In the genomic region with DNA sequence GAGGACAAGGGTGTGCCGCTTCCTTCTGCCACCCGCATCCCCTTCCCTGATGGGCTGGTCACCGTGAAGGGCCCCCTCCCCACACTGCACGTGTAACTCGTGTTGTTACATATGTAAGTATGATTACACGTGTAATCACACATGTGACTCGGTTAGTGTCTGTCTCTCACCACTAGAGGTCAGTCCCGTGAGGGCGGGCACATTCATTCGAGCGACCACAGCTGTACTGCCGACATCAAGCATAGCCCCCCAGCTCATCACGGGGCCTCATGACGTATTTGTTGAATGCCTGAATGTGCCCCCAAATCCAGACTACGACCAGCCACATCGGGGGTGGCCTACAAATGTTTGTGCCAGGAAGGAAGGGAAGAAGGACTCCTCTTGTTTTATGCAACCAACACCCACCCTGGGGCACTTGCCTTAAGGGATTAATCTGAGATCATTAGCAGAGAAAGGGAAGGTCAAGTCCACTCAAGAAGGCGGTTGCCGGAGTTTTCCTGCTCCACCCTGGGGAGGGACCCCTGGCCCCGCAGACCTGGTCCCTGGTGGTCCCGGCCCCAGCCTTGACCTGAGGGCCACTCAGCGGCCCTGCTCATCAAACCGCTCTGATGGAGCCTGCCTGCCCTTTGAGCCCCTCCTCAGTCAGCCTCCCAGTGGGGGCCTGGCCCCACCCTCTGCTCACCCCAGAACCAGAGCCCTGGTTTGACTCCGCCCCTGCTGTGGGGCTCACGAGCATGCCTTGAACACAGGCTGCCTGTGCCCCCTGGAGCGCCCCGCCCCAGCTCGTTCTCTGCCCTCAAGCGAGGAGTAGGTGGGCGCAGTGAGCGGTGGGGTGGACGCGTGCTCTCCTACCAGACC, we compare ENCODE assay signal across 8 cellular contexts. TPM values are rescaled to one million over a fixed set of nuclear protein-coding genes. Genes with fewer than 3 reads are reported as not detected.
DNase-seq lines count a peak whose midpoint lies in the region; ATAC-seq and TF ChIP-seq lines count a peak whose summit lies in the region.

No MANE protein-coding gene starts in this region.

- TF ChIP-seq CTCF in BE2C (IDR thresholded peaks at IDR 0.05; ENCODE audit: low read depth, low read length) (peak; percentile 74), Peyer's patch (IDR thresholded peaks at IDR 0.05) (peak in 5 of 6 experiments; percentile 30 to 64 (median 58)), kidney epithelial cell (IDR thresholded peaks at IDR 0.05; ENCODE audit: insufficient read depth, low read length, poor library complexity, severe bottlenecking) (peak; percentile 69)

- ATAC-seq in GM19023 (IDR thresholded peaks at IDR 0.05; ENCODE audit: unreplicated experiment), result peak; percentile 75
- ATAC-seq in HG03196 (IDR thresholded peaks at IDR 0.05; ENCODE audit: unreplicated experiment), result peak; percentile 78
- peak; percentile 77 for ATAC-seq in activated naive CD8-positive, alpha-beta T cell treated with anti-CD3 and anti-CD28 coated beads, Interleukin-2, amount 50 U/mL, for 24 hours

- in situ Hi-C loops in G401 (cut with HindIII; ENCODE audit: low sequenced_read_pairs), result no loop called here

- TF ChIP-seq POLR2A in Peyer's patch (IDR thresholded peaks at IDR 0.05), result no peak

- H3K4me3 ChIP-seq in BE2C (ENCODE audit: low read depth, low read length), result no peak overlapping the region
- H3K4me3 ChIP-seq in Peyer's patch, result no peak overlapping the region
- no peak overlapping the region for H3K4me3 ChIP-seq in kidney epithelial cell (ENCODE audit: low read depth, low read length)

- H3K9me3 Mint-ChIP-seq in activated naive CD8-positive, alpha-beta T cell treated with anti-CD3 and anti-CD28 coated beads, Interleukin-2, amount 50 U/mL, for 24 hours, result no peaks in the 10 kb centered on the region

- no peaks in the 10 kb centered on the region for H3K9me3 ChIP-seq in BE2C
- no peaks in the 10 kb centered on the region for H3K9me3 ChIP-seq in Peyer's patch

- peak; percentile 65 for DNase-seq in BE2C
- DNase-seq in Peyer's patch, result peak in 2 of 3 donors; percentile 58
- DNase-seq in activated naive CD8-positive, alpha-beta T cell treated with anti-CD3 and anti-CD28 coated beads, Interleukin-2, amount 50 U/mL, for 24 hours, result peak; percentile 41
- DNase-seq in kidney epithelial cell (ENCODE audit: low read depth), result no peak
- peak; percentile 19 for DNase-seq in stimulated activated CD8-positive, alpha-beta memory T cell treated with anti-CD3 and anti-CD28 coated beads, Interleukin-4, amount 100 ng/mL, for 24 hours (ENCODE audit: low read depth)
- no peak for DNase-seq in G401 (ENCODE audit: low spot score)

- no peaks in the 10 kb centered on the region for H3K36me3 ChIP-seq in BE2C
- no peaks in the 10 kb centered on the region for H3K36me3 ChIP-seq in Peyer's patch
- H3K36me3 ChIP-seq in kidney epithelial cell (ENCODE audit: control insufficient read depth, insufficient read depth, low read length), result no peaks in the 10 kb centered on the region

- H3K4me3 Mint-ChIP-seq in activated naive CD8-positive, alpha-beta T cell treated with anti-CD3 and anti-CD28 coated beads, Interleukin-2, amount 50 U/mL, for 24 hours, result peak overlapping the region; percentile 19

- H3K27me3 ChIP-seq in BE2C, result no peaks in the 10 kb centered on the region
- H3K27me3 ChIP-seq in Peyer's patch, result no peaks in the 10 kb centered on the region
- H3K27me3 ChIP-seq in kidney epithelial cell (ENCODE audit: control insufficient read depth, insufficient read depth, low read length), result peaks cover 6% of the 10 kb centered on the region

- H3K27ac Mint-ChIP-seq in activated naive CD8-positive, alpha-beta T cell treated with anti-CD3 and anti-CD28 coated beads, Interleukin-2, amount 50 U/mL, for 24 hours, result no peak overlapping the region

- H3K4me1 ChIP-seq in BE2C (no peaks in the 10 kb centered on the region), Peyer's patch (peaks cover 0 to under 1% (median 0%) of the 10 kb centered on the region in 4 donors)

- no peaks in the 10 kb centered on the region for H3K36me3 Mint-ChIP-seq in activated naive CD8-positive, alpha-beta T cell treated with anti-CD3 and anti-CD28 coated beads, Interleukin-2, amount 50 U/mL, for 24 hours (ENCODE audit: low read depth)

- no peak overlapping the region for H3K27ac ChIP-seq in Peyer's patch

- H3K27me3 Mint-ChIP-seq in activated naive CD8-positive, alpha-beta T cell treated with anti-CD3 and anti-CD28 coated beads, Interleukin-2, amount 50 U/mL, for 24 hours, result peaks cover 2% of the 10 kb centered on the region

- H3K4me1 Mint-ChIP-seq in activated naive CD8-positive, alpha-beta T cell treated with anti-CD3 and anti-CD28 coated beads, Interleukin-2, amount 50 U/mL, for 24 hours, result peaks cover 7% of the 10 kb centered on the region

RNA-seq across cellular contexts. Expression of a gene that starts 52.8 kb away (rescaled TPM):
- polyA plus RNA-seq in BE2C (2012; ENCODE audit: insufficient read depth, insufficient read length, low read depth), result 1.1 TPM
- total RNA-seq in Peyer's patch (10 to 100 TPM in 2 of 4 donors, 1 to 10 TPM in 2; 1.8 to 18.8 (median 9.3) TPM), kidney epithelial cell (0.29 and 1.0 TPM in 2 replicates)
- total RNA-seq in G401 (2014; rRNA removed; shearing (Covaris generic)), result 0.80 and 2.6 TPM in 2 replicates

Comparison
In these comparisons a context has a peak if more than half of its experiments do, and no peak if none do; other contexts are left out.
1. DNase-seq: peak in BE2C (single experiment), Peyer's patch (2 of 3), activated naive CD8-positive, alpha-beta T cell treated with anti-CD3 and anti-CD28 coated beads, Interleukin-2, amount 50 U/mL, for 24 hours (single experiment) and stimulated activated CD8-positive, alpha-beta memory T cell treated with anti-CD3 and anti-CD28 coated beads, Interleukin-4, amount 100 ng/mL, for 24 hours (single experiment); none in kidney epithelial cell (single experiment) and G401 (single experiment).
2. Peak in every context shown above with its lines, with median percentiles within 50 percentile points of each other: CTCF ChIP-seq and ATAC-seq.